31 cellular contexts compared by ENCODE assay signal in the genomic region with DNA sequence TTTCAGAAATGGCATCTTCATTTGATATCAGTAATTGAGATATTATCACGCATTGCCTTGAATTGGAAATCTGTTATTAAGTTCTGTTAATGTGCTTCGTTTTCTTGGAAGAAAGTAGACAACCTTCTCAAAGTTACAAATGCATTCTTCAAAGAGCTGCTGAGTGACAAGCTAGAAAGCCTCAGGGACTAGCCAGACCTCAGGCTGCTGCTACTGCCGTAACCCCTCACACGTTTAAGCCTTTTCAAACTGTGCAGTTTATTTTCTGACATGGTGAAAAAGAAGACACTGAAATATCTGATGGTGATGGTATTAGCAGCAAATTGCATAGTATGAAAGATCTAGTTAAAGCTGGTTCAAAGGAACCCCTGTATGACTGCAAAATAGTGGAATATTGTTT.
"Had no signal": no experiment of that assay in that cellular context is flagged by ENCODE, and none has a peak within 500 bp of the region (broad histone marks: within the 10 kb centered on the region; RNA-seq: fewer than 3 reads in every experiment).

No MANE protein-coding gene starts in this region.

- H3K27ac ChIP-seq: coronary artery, esophagus squamous epithelium, pancreas, prostate gland, right atrium auricular region, sigmoid colon, tibial artery, upper lobe of left lung, uterus had no signal

- H3K4me1 Mint-ChIP-seq: immature natural killer cell; memory B cell; naive thymus-derived CD4-positive, alpha-beta T cell; stimulated activated memory B cell treated with anti-CD40 and anti-IgM and Interleukin-4, amounts not matched to agents 10 μg/mL and 1 μg/mL and 100 μg/mL, for 72 hours had no signal

- H3K9me3 Mint-ChIP-seq: immature natural killer cell, memory B cell, nephron had no signal

- H3K4me3 Mint-ChIP-seq: immature natural killer cell; memory B cell; naive thymus-derived CD4-positive, alpha-beta T cell; nephron; stimulated activated memory B cell treated with anti-CD40 and anti-IgM and Interleukin-4, amounts not matched to agents 10 μg/mL and 1 μg/mL and 100 μg/mL, for 72 hours had no signal

- H3K27me3 ChIP-seq: esophagus squamous epithelium, pancreas, right atrium auricular region, sigmoid colon, testis, tibial artery, upper lobe of left lung, uterus had no signal

- ATAC-seq: left colon; naive thymus-derived CD4-positive, alpha-beta T cell; pancreas; stimulated activated memory B cell treated with anti-CD40 and anti-IgM and Interleukin-4, amounts not matched to agents 10 μg/mL and 1 μg/mL and 100 μg/mL, for 72 hours; stimulated activated naive CD8-positive, alpha-beta T cell treated with anti-CD3 and anti-CD28 coated beads, Interleukin-15, Interleukin-2, amounts not matched to agents 100 U/mL and 50 U/mL, for 24 hours had no signal

- H3K4me3 ChIP-seq: coronary artery, esophagus squamous epithelium, lung, pancreas, prostate gland, right atrium auricular region, sigmoid colon, testis, tibial artery, upper lobe of left lung, uterus had no signal

- H3K4me1 ChIP-seq: esophagus squamous epithelium, pancreas, prostate gland, sigmoid colon, testis, tibial artery, upper lobe of left lung, uterus had no signal

- DNase-seq: dermis blood vessel endothelial cell; effector memory CD4-positive, alpha-beta T cell; erythroblast; esophagus squamous epithelium; hypothalamus; immature natural killer cell; islet precursor cell; kidney glomerular epithelial cell; left colon; left ventricle myocardium superior; midbrain; naive thymus-derived CD4-positive, alpha-beta T cell; occipital lobe; pancreas; sigmoid colon; stimulated activated CD4-positive, alpha-beta T cell treated with anti-CD3 and anti-CD28 coated beads, Interleukin-4, amount 100 ng/mL, for 4 hours; stimulated activated naive CD8-positive, alpha-beta T cell treated with anti-CD3 and anti-CD28 coated beads, Interleukin-15, Interleukin-2, amounts not matched to agents 100 U/mL and 50 U/mL, for 24 hours; substantia nigra; testis; tibial artery; upper lobe of left lung; uterus had no signal

- H3K36me3 ChIP-seq: pancreas, prostate gland, uterus had no signal

- H3K27ac Mint-ChIP-seq: immature natural killer cell; memory B cell; naive thymus-derived CD4-positive, alpha-beta T cell; stimulated activated memory B cell treated with anti-CD40 and anti-IgM and Interleukin-4, amounts not matched to agents 10 μg/mL and 1 μg/mL and 100 μg/mL, for 72 hours had no signal

- H3K27me3 Mint-ChIP-seq: memory B cell; naive thymus-derived CD4-positive, alpha-beta T cell; stimulated activated memory B cell treated with anti-CD40 and anti-IgM and Interleukin-4, amounts not matched to agents 10 μg/mL and 1 μg/mL and 100 μg/mL, for 72 hours had no signal

- FAIRE-seq: endometrium, frontal cortex, pancreas had no signal

- H3K36me3 Mint-ChIP-seq: memory B cell; naive thymus-derived CD4-positive, alpha-beta T cell; stimulated activated memory B cell treated with anti-CD40 and anti-IgM and Interleukin-4, amounts not matched to agents 10 μg/mL and 1 μg/mL and 100 μg/mL, for 72 hours had no signal

- H3K9me3 ChIP-seq: esophagus squamous epithelium, pancreas, prostate gland, right atrium auricular region, sigmoid colon, testis, tibial artery, upper lobe of left lung, uterus had no signal
